ENCODE assay signal across 25 cellular contexts in genomic region chr19:35353635-35354034, GRCh38. TPM values are rescaled to one million over a fixed set of nuclear protein-coding genes. Genes with fewer than 3 reads are reported as not detected.
A peak's percentile ranks its signal among the peaks of the same experiment; 100 is the strongest.
DNase-seq lines count a peak whose midpoint lies in the region; ATAC-seq and TF ChIP-seq lines count a peak whose summit lies in the region.
"Had no signal": no experiment of that assay in that cellular context is flagged by ENCODE, and none has a peak within 500 bp of the region (broad histone marks: within the 10 kb centered on the region; RNA-seq: fewer than 3 reads in every experiment).

No MANE protein-coding gene starts in this region.

- H3K36me3 Mint-ChIP-seq in activated CD8-positive, alpha-beta memory T cell treated with anti-CD3 and anti-CD28 coated beads, Interleukin-2, amount 10 ng/mL, durations not matched to agents 7 days and 5 days, result no peaks in the 10 kb centered on the region
- H3K36me3 Mint-ChIP-seq: CD4-positive, CD25-positive, alpha-beta regulatory T cell had no signal

- peaks cover 34% of the 10 kb centered on the region for H3K27me3 Mint-ChIP-seq in activated CD8-positive, alpha-beta memory T cell treated with anti-CD3 and anti-CD28 coated beads, Interleukin-2, amount 10 ng/mL, durations not matched to agents 7 days and 5 days

- DNase-seq in activated CD8-positive, alpha-beta memory T cell treated with anti-CD3 and anti-CD28 coated beads, Interleukin-2, amount 10 ng/mL, durations not matched to agents 7 days and 5 days, result peak; percentile 36
- DNase-seq in activated CD8-positive, alpha-beta memory T cell treated with anti-CD3 and anti-CD28 coated beads for 24 hours, result no peak
- peak; percentile 10 for DNase-seq in activated CD8-positive, alpha-beta memory T cell treated with anti-CD3 and anti-CD28 coated beads, Interleukin-2, amount 50 U/mL, for 4 hours
- DNase-seq in iris pigment epithelial cell (ENCODE audit: low read depth), result peak; percentile 26
- peak; percentile 2 for DNase-seq in stimulated activated naive CD8-positive, alpha-beta T cell treated with anti-CD3 and anti-CD28 coated beads, Interleukin-15, Interleukin-2, amounts not matched to agents 100 U/mL and 50 U/mL, for 24 hours
- no peak for DNase-seq in omental fat pad (ENCODE audit: low spot score)
- DNase-seq in midbrain (lab: John Stamatoyannopoulos, UW), result no peak
- DNase-seq: ACHN; activated naive CD4-positive, alpha-beta T cell treated with Interleukin-2 at 50 U/mL for 16 hours; CD4-positive, CD25-positive, alpha-beta regulatory T cell; cerebellar nuclear complex; DMS153; GF-D8; H7; heart right ventricle; NCI-H1436; NCI-H69; stimulated activated CD4-positive, alpha-beta T cell treated with anti-CD3 and anti-CD28 coated beads, Interleukin-4, amount 100 ng/mL, for 4 hours had no signal

- TF ChIP-seq POLR2A in GM18505 (IDR thresholded peaks at IDR 0.05; ENCODE audit: borderline replicate concordance, extremely low read depth, insufficient read depth, insufficient read length), result no peak

- H3K27ac Mint-ChIP-seq in activated CD8-positive, alpha-beta memory T cell treated with anti-CD3 and anti-CD28 coated beads, Interleukin-2, amount 10 ng/mL, durations not matched to agents 7 days and 5 days, result no peak overlapping the region
- H3K27ac Mint-ChIP-seq: progenitor cell of endocrine pancreas had no signal

- CTCF ChIA-PET in activated CD8-positive, alpha-beta memory T cell treated with anti-CD3 and anti-CD28 coated beads, Interleukin-2, amount 10 ng/mL, durations not matched to agents 7 days and 5 days (lab: Charles Lee), result interaction anchor here (0.9 to 3.8 kb wide), 21 partner anchors 8 to 309 kb away, joined by 3 to 76 read pairs (median 4); no protein-coding TSS in a partner anchor

- no peak for TF ChIP-seq CTCF in omental fat pad (IDR thresholded peaks at IDR 0.05)

- no peaks in the 10 kb centered on the region for H3K9me3 Mint-ChIP-seq in activated CD8-positive, alpha-beta memory T cell treated with anti-CD3 and anti-CD28 coated beads, Interleukin-2, amount 10 ng/mL, durations not matched to agents 7 days and 5 days (ENCODE audit: low read depth)
- H3K9me3 Mint-ChIP-seq: nephron had no signal

- peaks cover 24% of the 10 kb centered on the region for H3K4me1 Mint-ChIP-seq in activated CD8-positive, alpha-beta memory T cell treated with anti-CD3 and anti-CD28 coated beads, Interleukin-2, amount 10 ng/mL, durations not matched to agents 7 days and 5 days

- no peak overlapping the region for H3K4me3 Mint-ChIP-seq in activated CD8-positive, alpha-beta memory T cell treated with anti-CD3 and anti-CD28 coated beads, Interleukin-2, amount 10 ng/mL, durations not matched to agents 7 days and 5 days
- H3K4me3 Mint-ChIP-seq: CD4-positive, CD25-positive, alpha-beta regulatory T cell; nephron had no signal

- ATAC-seq in activated CD8-positive, alpha-beta memory T cell treated with anti-CD3 and anti-CD28 coated beads, Interleukin-2, amount 10 ng/mL, durations not matched to agents 7 days and 5 days, result no peak
- ATAC-seq in stimulated activated naive CD8-positive, alpha-beta T cell treated with anti-CD3 and anti-CD28 coated beads, Interleukin-15, Interleukin-2, amounts not matched to agents 100 U/mL and 50 U/mL, for 24 hours, result no peak
- ATAC-seq in GM18505 (IDR thresholded peaks at IDR 0.05; ENCODE audit: unreplicated experiment) (no peak), omental fat pad (ENCODE audit: low FRiP score) (no peak)

RNA-seq across cellular contexts. Expression of gene FFAR3, which starts 4.6 kb away (rescaled TPM):
- total RNA-seq in activated CD8-positive, alpha-beta memory T cell treated with anti-CD3 and anti-CD28 coated beads, Interleukin-2, amount 10 ng/mL, durations not matched to agents 7 days and 5 days, result not detected
- total RNA-seq in omental fat pad, result 1 to 10 TPM in 3 of 4 donors, under 1 TPM in 1; 0.95 to 5.5 (median 2.2) TPM
- total RNA-seq: fibroblast of lung, H7, progenitor cell of endocrine pancreas, smooth muscle cell had no signal

RNA-seq across cellular contexts. Expression of gene FFAR1, which starts 5.9 kb away (rescaled TPM):
- total RNA-seq in activated CD8-positive, alpha-beta memory T cell treated with anti-CD3 and anti-CD28 coated beads, Interleukin-2, amount 10 ng/mL, durations not matched to agents 7 days and 5 days, result not detected
- total RNA-seq in omental fat pad, result not detected
- total RNA-seq: aorta; CD4-positive, CD25-positive, alpha-beta regulatory T cell; fibroblast of lung; H7; heart right ventricle; lung microvascular endothelial cell; smooth muscle cell had no signal

RNA-seq across cellular contexts. Expression of gene GPR42, which starts 17.2 kb away (rescaled TPM):
- total RNA-seq in activated CD8-positive, alpha-beta memory T cell treated with anti-CD3 and anti-CD28 coated beads, Interleukin-2, amount 10 ng/mL, durations not matched to agents 7 days and 5 days, result under 1 TPM in 1 of 2 experiments, not detected in 1; 0.12 TPM
- under 1 TPM in 2 of 4 donors, not detected in 2; 0.37 to 0.79 TPM for total RNA-seq in omental fat pad
- total RNA-seq: aorta; CD4-positive, CD25-positive, alpha-beta regulatory T cell; fibroblast of lung; H7; heart right ventricle; lung microvascular endothelial cell; progenitor cell of endocrine pancreas; smooth muscle cell had no signal

RNA-seq across cellular contexts. Expression of gene CD22, which starts 24.6 kb away (rescaled TPM):
- under 1 TPM in 1 of 2 experiments, not detected in 1; 0.41 TPM for total RNA-seq in activated CD8-positive, alpha-beta memory T cell treated with anti-CD3 and anti-CD28 coated beads, Interleukin-2, amount 10 ng/mL, durations not matched to agents 7 days and 5 days
- total RNA-seq in omental fat pad, result 1 to 10 TPM; 1.3 to 5.8 (median 2.7) TPM
- total RNA-seq: H7, lung microvascular endothelial cell, smooth muscle cell had no signal

Comparison
In these comparisons a context has a peak if more than half of its experiments do, and no peak if none do; other contexts are left out.
1. DNase-seq: peak in activated CD8-positive, alpha-beta memory T cell treated with anti-CD3 and anti-CD28 coated beads, Interleukin-2, amount 10 ng/mL, durations not matched to agents 7 days and 5 days (single experiment), activated CD8-positive, alpha-beta memory T cell treated with anti-CD3 and anti-CD28 coated beads, Interleukin-2, amount 50 U/mL, for 4 hours (single experiment), iris pigment epithelial cell (single experiment) and stimulated activated naive CD8-positive, alpha-beta T cell treated with anti-CD3 and anti-CD28 coated beads, Interleukin-15, Interleukin-2, amounts not matched to agents 100 U/mL and 50 U/mL, for 24 hours (single experiment); none in activated CD8-positive, alpha-beta memory T cell treated with anti-CD3 and anti-CD28 coated beads for 24 hours (single experiment), omental fat pad (single experiment) and midbrain (single experiment).